2 cellular contexts compared by ENCODE assay signal in genomic region chrX:128458888-128459287, GRCh38.
TF ChIP-seq lines count a peak whose summit lies in the region.

No MANE protein-coding gene starts in this region.

TF ChIP-seq in IMR-90, 13 proteins besides CTCF, POLR2A, EP300 and RAD21:
- TF ChIP-seq FOS (IDR thresholded peaks at IDR 0.05; ENCODE audit: low read depth, low read length) = no peak
- no peak for TF ChIP-seq SMC3 (IDR thresholded peaks at IDR 0.05; ENCODE audit: low read depth, low read length)
- no peak for TF ChIP-seq MAFK (IDR thresholded peaks at IDR 0.05; ENCODE audit: low read depth, low read length)
- TF ChIP-seq USF2 (IDR thresholded peaks at IDR 0.05; ENCODE audit: low read depth, low read length) = no peak
- no peak for TF ChIP-seq ELK1 (IDR thresholded peaks at IDR 0.05; ENCODE audit: borderline replicate concordance, low read depth, low read length)

TF ChIP-seq in SK-N-SH, 30 proteins besides CTCF, POLR2A, EP300 and RAD21:
- TF ChIP-seq POLR2AphosphoS5 (IDR thresholded peaks at IDR 0.05; ENCODE audit: low read depth, low read length) = no peak
- no peak for TF ChIP-seq FOSL2 (IDR thresholded peaks at IDR 0.05; ENCODE audit: borderline replicate concordance, low read depth)
- no peak for TF ChIP-seq IRF3 (IDR thresholded peaks at IDR 0.05; ENCODE audit: low read depth, low read length)
- TF ChIP-seq FOXM1 (IDR thresholded peaks at IDR 0.05; ENCODE audit: low read depth) = no peak
- TF ChIP-seq, protein P1, sequence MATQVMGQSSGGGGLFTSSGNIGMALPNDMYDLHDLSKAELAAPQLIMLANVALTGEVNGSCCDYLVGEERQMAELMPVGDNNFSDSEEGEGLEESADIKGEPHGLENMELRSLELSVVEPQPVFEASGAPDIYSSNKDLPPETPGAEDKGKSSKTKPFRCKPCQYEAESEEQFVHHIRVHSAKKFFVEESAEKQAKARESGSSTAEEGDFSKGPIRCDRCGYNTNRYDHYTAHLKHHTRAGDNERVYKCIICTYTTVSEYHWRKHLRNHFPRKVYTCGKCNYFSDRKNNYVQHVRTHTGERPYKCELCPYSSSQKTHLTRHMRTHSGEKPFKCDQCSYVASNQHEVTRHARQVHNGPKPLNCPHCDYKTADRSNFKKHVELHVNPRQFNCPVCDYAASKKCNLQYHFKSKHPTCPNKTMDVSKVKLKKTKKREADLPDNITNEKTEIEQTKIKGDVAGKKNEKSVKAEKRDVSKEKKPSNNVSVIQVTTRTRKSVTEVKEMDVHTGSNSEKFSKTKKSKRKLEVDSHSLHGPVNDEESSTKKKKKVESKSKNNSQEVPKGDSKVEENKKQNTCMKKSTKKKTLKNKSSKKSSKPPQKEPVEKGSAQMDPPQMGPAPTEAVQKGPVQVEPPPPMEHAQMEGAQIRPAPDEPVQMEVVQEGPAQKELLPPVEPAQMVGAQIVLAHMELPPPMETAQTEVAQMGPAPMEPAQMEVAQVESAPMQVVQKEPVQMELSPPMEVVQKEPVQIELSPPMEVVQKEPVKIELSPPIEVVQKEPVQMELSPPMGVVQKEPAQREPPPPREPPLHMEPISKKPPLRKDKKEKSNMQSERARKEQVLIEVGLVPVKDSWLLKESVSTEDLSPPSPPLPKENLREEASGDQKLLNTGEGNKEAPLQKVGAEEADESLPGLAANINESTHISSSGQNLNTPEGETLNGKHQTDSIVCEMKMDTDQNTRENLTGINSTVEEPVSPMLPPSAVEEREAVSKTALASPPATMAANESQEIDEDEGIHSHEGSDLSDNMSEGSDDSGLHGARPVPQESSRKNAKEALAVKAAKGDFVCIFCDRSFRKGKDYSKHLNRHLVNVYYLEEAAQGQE (IDR thresholded peaks at IDR 0.05; ENCODE audit: low read depth, low read length) = no peak
- no peak for TF ChIP-seq MXI1 (IDR thresholded peaks at IDR 0.05; ENCODE audit: low read depth, low read length)
- TF ChIP-seq TCF12 (IDR thresholded peaks at IDR 0.05) = no peak
- no peak for TF ChIP-seq GABPA (IDR thresholded peaks at IDR 0.05; ENCODE audit: low read depth)
- no peak for TF ChIP-seq NRF1 (IDR thresholded peaks at IDR 0.05; ENCODE audit: low read depth, low read length)
- TF ChIP-seq, protein P2, sequence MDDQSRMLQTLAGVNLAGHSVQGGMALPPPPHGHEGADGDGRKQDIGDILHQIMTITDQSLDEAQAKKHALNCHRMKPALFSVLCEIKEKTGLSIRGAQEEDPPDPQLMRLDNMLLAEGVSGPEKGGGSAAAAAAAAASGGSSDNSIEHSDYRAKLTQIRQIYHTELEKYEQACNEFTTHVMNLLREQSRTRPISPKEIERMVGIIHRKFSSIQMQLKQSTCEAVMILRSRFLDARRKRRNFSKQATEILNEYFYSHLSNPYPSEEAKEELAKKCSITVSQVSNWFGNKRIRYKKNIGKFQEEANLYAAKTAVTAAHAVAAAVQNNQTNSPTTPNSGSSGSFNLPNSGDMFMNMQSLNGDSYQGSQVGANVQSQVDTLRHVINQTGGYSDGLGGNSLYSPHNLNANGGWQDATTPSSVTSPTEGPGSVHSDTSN (IDR thresholded peaks at IDR 0.05) = no peak
- no peak for TF ChIP-seq ELF1 (IDR thresholded peaks at IDR 0.05)
- TF ChIP-seq RXRA (IDR thresholded peaks at IDR 0.05; ENCODE audit: borderline replicate concordance, low read depth) = no peak
- TF ChIP-seq SIN3A (IDR thresholded peaks at IDR 0.05; ENCODE audit: borderline replicate concordance, low read depth, low read length) = no peak
